In the genomic region with DNA sequence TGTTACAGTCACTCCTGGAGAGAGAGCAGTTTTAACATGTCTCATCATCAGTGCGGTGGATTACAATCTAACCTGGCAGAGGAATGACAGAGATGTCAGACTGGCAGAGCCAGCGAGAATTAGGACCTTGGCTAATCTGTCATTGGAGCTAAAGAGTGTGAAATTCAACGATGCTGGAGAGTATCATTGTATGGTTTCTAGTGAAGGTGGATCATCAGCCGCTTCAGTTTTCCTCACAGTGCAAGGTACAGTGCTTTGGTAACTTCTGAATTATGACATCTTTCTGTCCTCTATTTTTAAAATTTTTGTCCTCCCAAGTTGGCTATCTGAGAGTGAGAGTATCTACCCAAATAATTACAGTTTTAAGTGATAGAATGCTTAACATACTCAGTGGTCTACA, we compare ENCODE assay signal across 15 cellular contexts.
"Had no signal": no experiment of that assay in that cellular context is flagged by ENCODE, and none has a peak within 500 bp of the region (broad histone marks: within the 10 kb centered on the region; RNA-seq: fewer than 3 reads in every experiment).

No MANE protein-coding gene starts in this region.

- H3K27ac Mint-ChIP-seq: naive thymus-derived CD4-positive, alpha-beta T cell; nephron progenitor cell had no signal

- H3K27ac ChIP-seq: dorsolateral prefrontal cortex, hepatocyte had no signal

- H3K4me3 ChIP-seq: dorsolateral prefrontal cortex, hepatocyte, smooth muscle cell had no signal

- H3K79me2 ChIP-seq: hepatocyte had no signal

- H3K36me3 Mint-ChIP-seq: naive thymus-derived CD4-positive, alpha-beta T cell had no signal

- H3K27me3 ChIP-seq: hepatocyte had no signal

- H3K4me2 ChIP-seq: hepatocyte had no signal

- H2AFZ ChIP-seq: hepatocyte had no signal

- ATAC-seq: left colon; naive thymus-derived CD4-positive, alpha-beta T cell had no signal

- DNase-seq: cortex of kidney; dorsolateral prefrontal cortex; effector CD8-positive, alpha-beta T cell; foreskin melanocyte; head of caudate nucleus; kidney; left colon; naive thymus-derived CD4-positive, alpha-beta T cell; nephron progenitor cell; posterior cingulate gyrus; stimulated activated CD4-positive, alpha-beta T cell treated with anti-CD3 and anti-CD28 coated beads, Interleukin-2, amount 100 ng/mL, for 48 hours; stimulated activated naive CD4-positive, alpha-beta T cell treated with Interleukin-2 at 50 U/mL for 16 hours; trophoblast cell had no signal

- H3K4me1 Mint-ChIP-seq: naive thymus-derived CD4-positive, alpha-beta T cell; nephron progenitor cell had no signal

- H3K4me3 Mint-ChIP-seq: naive thymus-derived CD4-positive, alpha-beta T cell; nephron progenitor cell had no signal
